Comparison of ENCODE assay signal across 18 cellular contexts in the genomic region with DNA sequence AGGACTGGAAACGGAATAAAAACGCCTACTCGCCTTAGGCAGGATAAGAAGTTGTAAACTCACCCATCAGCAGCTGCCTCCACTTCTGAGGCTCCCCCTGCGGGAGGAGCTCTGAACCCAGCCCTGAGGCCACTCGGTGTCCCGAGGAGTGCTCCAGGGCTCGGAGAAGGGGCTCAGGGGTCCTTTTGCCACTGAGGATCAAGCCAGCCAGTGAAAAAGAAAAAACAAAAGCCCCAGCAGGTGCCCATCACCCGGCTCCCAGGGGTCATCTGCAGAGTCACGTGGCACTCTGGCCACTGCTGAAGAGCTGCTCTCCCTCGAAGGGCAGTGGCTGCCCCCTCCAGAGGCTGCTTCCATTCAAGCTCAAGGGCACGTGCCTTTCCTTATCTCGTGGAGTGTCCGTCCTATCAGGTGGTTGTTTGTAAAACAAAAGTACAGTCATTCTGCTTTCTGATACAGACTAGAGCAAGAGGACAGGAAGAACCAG. TPM values are rescaled to one million over a fixed set of nuclear protein-coding genes. Genes with fewer than 3 reads are reported as not detected.
DNase-seq lines count a peak whose midpoint lies in the region; ATAC-seq, FAIRE-seq and TF ChIP-seq lines count a peak whose summit lies in the region.
"Had no signal": no experiment of that assay in that cellular context is flagged by ENCODE, and none has a peak within 500 bp of the region (broad histone marks: within the 10 kb centered on the region; RNA-seq: fewer than 3 reads in every experiment).

No MANE protein-coding gene starts in this region.

- SMC1A ChIA-PET in GM12878 (lab: Charles Lee; ENCODE audit: uncharacterized antibody, unreplicated experiment), result interaction anchor here (1.0 to 2.4 kb wide), 3 partner anchors 16 to 71 kb away, joined by 3 to 8 read pairs (median 3); no protein-coding TSS in a partner anchor

- RAD21 ChIA-PET in GM12878 (lab: Charles Lee; ENCODE audit: unreplicated experiment), result interaction anchor here (1.0 to 1.7 kb wide), 2 partner anchors 28 to 70 kb away, joined by 4 to 5 read pairs; no protein-coding TSS in a partner anchor

- no peak overlapping the region for H3K18ac ChIP-seq in H9 (ENCODE audit: insufficient read length, low read depth, low read length)

- in situ Hi-C loops in GM12878 (cut with MboI), result no loop called here

- CTCF ChIA-PET in GM12878 (lab: Yijun Ruan, JAX), result interaction anchor here (0.9 to 1.8 kb wide), 4 partner anchors 16 to 75 kb away, joined by 3 to 6 read pairs (median 4); no protein-coding TSS in a partner anchor

- H3K9ac ChIP-seq in H9 (ENCODE audit: extremely low read depth, insufficient read length, low read length), result no peak overlapping the region
- no peak overlapping the region for H3K9ac ChIP-seq in GM12878 (ENCODE audit: control insufficient read depth, insufficient read depth, low read length)

- no peaks in the 10 kb centered on the region for H3K27me3 Mint-ChIP-seq in H9 (ENCODE audit: low read depth)
- H3K27me3 Mint-ChIP-seq: activated naive CD4-positive, alpha-beta T cell treated with anti-CD3 and anti-CD28 coated beads, Interleukin-2, amount 10 ng/mL, durations not matched to agents 7 days and 5 days; CD4-positive, CD25-positive, alpha-beta regulatory T cell had no signal

- no peak for FAIRE-seq in GM12878 (lab: Jason Lieb, UNC)
- FAIRE-seq: G401.6 had no signal

- no peak overlapping the region for H2BK15ac ChIP-seq in H9 (ENCODE audit: low read depth, low read length)

- H3K79me2 ChIP-seq in H9 (ENCODE audit: insufficient read depth, low read length) (no peaks in the 10 kb centered on the region), GM12878 (ENCODE audit: control insufficient read depth, insufficient read depth, low read length) (no peaks in the 10 kb centered on the region)

- H3K4me1 ChIP-seq in H9 (ENCODE audit: insufficient read depth, low read length) (no peaks in the 10 kb centered on the region; the same call in none of the 2 replicates), GM12878 (ENCODE audit: control insufficient read depth, insufficient read depth, low read length) (no peaks in the 10 kb centered on the region), right lobe of liver (no peaks in the 10 kb centered on the region)

- peaks cover 9 to 25% of the 10 kb centered on the region in 2 experiments; a peak in 3 of 4 replicates for H3K36me3 ChIP-seq in GM12878 (ENCODE audit: control insufficient read depth in 2 of 2, insufficient read depth in 2 of 2, low read length in 1 of 2)
- peaks cover 0 to 20% (median 2%) of the 10 kb centered on the region in 4 donors for H3K36me3 ChIP-seq in right lobe of liver
- peaks cover 13% of the 10 kb centered on the region for H3K36me3 ChIP-seq in MG63

- H4K5ac ChIP-seq in H9 (ENCODE audit: insufficient read length, low read depth, low read length), result no peak overlapping the region

- no peaks in the 10 kb centered on the region for H3K9me3 Mint-ChIP-seq in H9
- H3K9me3 Mint-ChIP-seq: activated naive CD4-positive, alpha-beta T cell treated with anti-CD3 and anti-CD28 coated beads, Interleukin-2, amount 10 ng/mL, durations not matched to agents 7 days and 5 days; CD4-positive, CD25-positive, alpha-beta regulatory T cell; natural killer cell had no signal

- H3K36me3 Mint-ChIP-seq in H9 (ENCODE audit: insufficient read depth in 1 of 3, low read depth in 3 of 3), result peaks cover 0 to 17% (median 15%) of the 10 kb centered on the region in 3 experiments; a peak in 5 of 7 replicates
- H3K36me3 Mint-ChIP-seq: natural killer cell had no signal

- 0 out of 2 replicates have a peak, but pooled peaks have one; percentile 22 for TF ChIP-seq RAD21 in GM12878 (IDR thresholded peaks at IDR 0.05; ENCODE audit: insufficient read depth, low read depth, low read length)

- no peak for TF ChIP-seq EP300 in GM12878 (IDR thresholded peaks at IDR 0.05; ENCODE audit: borderline replicate concordance in 1 of 2, control insufficient read depth in 1 of 2, low read depth in 2 of 2, low read length in 2 of 2)

- no peak overlapping the region for H3T11ph ChIP-seq in H9 (ENCODE audit: low read length)

- H3K27ac Mint-ChIP-seq in H9, result peak overlapping the region in 2 of 3 experiments; percentile 47 to 81; a peak in 2 of 7 replicates
- H3K27ac Mint-ChIP-seq: activated naive CD4-positive, alpha-beta T cell treated with anti-CD3 and anti-CD28 coated beads, Interleukin-2, amount 10 ng/mL, durations not matched to agents 7 days and 5 days; CD4-positive, CD25-positive, alpha-beta regulatory T cell; natural killer cell had no signal

- no peak overlapping the region for H2BK12ac ChIP-seq in H9 (ENCODE audit: insufficient read length, low read depth, low read length)

- TF ChIP-seq POLR2A in GM12878 (IDR thresholded peaks at IDR 0.05; ENCODE audit: low read depth, low read length) (no peak), right lobe of liver (IDR thresholded peaks at IDR 0.05) (no peak)

- H2BK20ac ChIP-seq in H9 (ENCODE audit: low read depth, low read length, poor library complexity, severe bottlenecking), result no peak overlapping the region

- no peak overlapping the region for H2BK5ac ChIP-seq in H9 (ENCODE audit: insufficient read length, low read length)

- H3K23ac ChIP-seq in H9 (ENCODE audit: insufficient read length, low read depth, low read length), result no peak overlapping the region

- TF ChIP-seq CTCF in AG10803 (conservative IDR thresholded peaks at IDR 0.05; ENCODE audit: low read length) (peak; percentile 6; the same call in 1 of the 2 replicates), H9 (conservative IDR thresholded peaks at IDR 0.05) (peak; percentile 60), GM12878 (IDR thresholded peaks at IDR 0.05 in 2 of 3, conservative IDR thresholded peaks at IDR 0.05 in 1 of 3; ENCODE audit: control insufficient read depth in 2 of 3, extremely low read depth in 1 of 3, insufficient read depth in 1 of 3, low read depth in 3 of 3, low read length in 3 of 3) (peak in 1 of 3 experiments; percentile 9; a peak in 1 of 6 replicates), right lobe of liver (IDR thresholded peaks at IDR 0.05) (no peak)

- H2AFZ ChIP-seq in H9 (ENCODE audit: low read length) (no peak overlapping the region), GM12878 (ENCODE audit: control insufficient read depth, low read depth, low read length) (no peak overlapping the region)

- no peak overlapping the region; a peak in 1 of 5 replicates for H3K4me3 Mint-ChIP-seq in H9
- H3K4me3 Mint-ChIP-seq: activated naive CD4-positive, alpha-beta T cell treated with anti-CD3 and anti-CD28 coated beads, Interleukin-2, amount 10 ng/mL, durations not matched to agents 7 days and 5 days; CD4-positive, CD25-positive, alpha-beta regulatory T cell; natural killer cell had no signal

- H4K8ac ChIP-seq in H9 (replicated peaks; ENCODE audit: insufficient read length, low read depth, low read length), result no peak overlapping the region

- WGBS in H9 (ENCODE audit: extremely low coverage, insufficient read length, low lambda C conversion rate), result no CpG with 5 or more reads among the region's 13 CpGs
- 90% methylated on average over 13 of the region's 13 CpGs for WGBS in GM12878 (ENCODE audit: insufficient coverage, insufficient replicate concordance, low lambda C conversion rate, missing lambda C conversion rate)
- WGBS in right lobe of liver (ENCODE audit: insufficient coverage, low coverage, low lambda C conversion rate, missing lambda C conversion rate), result 54% methylated on average over 7 of the region's 13 CpGs

- H3K4me1 Mint-ChIP-seq in H9, result peaks cover 25 to 28% of the 10 kb centered on the region in 2 experiments
- H3K4me1 Mint-ChIP-seq: natural killer cell had no signal

- H3K23me2 ChIP-seq in H9 (ENCODE audit: insufficient read length, low read depth, low read length, poor library complexity, severe bottlenecking), result no peaks in the 10 kb centered on the region

- H3K4me2 ChIP-seq in H9 (ENCODE audit: insufficient read depth, insufficient read length, low read length) (no peak overlapping the region), GM12878 (ENCODE audit: control insufficient read depth, insufficient read depth) (no peak overlapping the region)

- no peak overlapping the region for H3K56ac ChIP-seq in H9 (ENCODE audit: insufficient read length, low read depth, low read length)

- H4K91ac ChIP-seq in H9 (ENCODE audit: insufficient read length, low read depth, low read length), result no peak overlapping the region

- no peak overlapping the region for H2BK120ac ChIP-seq in H9 (ENCODE audit: low read depth, low read length, poor library complexity, severe bottlenecking)

- H4K20me1 ChIP-seq in H9 (ENCODE audit: control insufficient read depth, insufficient read depth, insufficient read length) (no peaks in the 10 kb centered on the region), GM12878 (ENCODE audit: control insufficient read depth, insufficient read depth) (no peaks in the 10 kb centered on the region)

- BruUV-seq in GM12878 (replicated peaks; lab: Mats Ljungman, UMichigan), result no TSS peak

- no peak overlapping the region for H2AK5ac ChIP-seq in H9 (ENCODE audit: insufficient read length, low read length)

- H3K79me1 ChIP-seq in H9 (ENCODE audit: insufficient read depth, low read depth, low read length, poor library complexity, severe bottlenecking), result no peaks in the 10 kb centered on the region

- H3K14ac ChIP-seq in H9 (ENCODE audit: insufficient read depth, low read length), result no peak overlapping the region

- POLR2A ChIA-PET in GM12878 (lab: Charles Lee), result no interaction called here

- ATAC-seq in GM12878 (no peak), right lobe of liver (peak; percentile 23 to 51 (median 40))
- ATAC-seq in activated CD4-positive, CD25-positive, alpha-beta regulatory T cell treated with anti-CD3 and anti-CD28 coated beads, Interleukin-2, amount 50 U/mL, for 24 hours, result no peak
- ATAC-seq: natural killer cell had no signal

- H3K27ac ChIP-seq in H9 (ENCODE audit: insufficient read length, low read depth, low read length) (no peak overlapping the region), GM12878 (ENCODE audit: control insufficient read depth, insufficient read depth) (no peak overlapping the region), right lobe of liver (no peak overlapping the region)
- H3K27ac ChIP-seq: left ventricle myocardium inferior had no signal

- no peaks in the 10 kb centered on the region for H3K9me3 ChIP-seq in H9 (ENCODE audit: control insufficient read depth, low read depth, low read length)
- H3K9me3 ChIP-seq in GM12878 (replicated peaks; ENCODE audit: control insufficient read depth, insufficient read depth, low read length), result no peaks in the 10 kb centered on the region
- no peaks in the 10 kb centered on the region for H3K9me3 ChIP-seq in right lobe of liver
- H3K9me3 ChIP-seq in MG63, result no peaks in the 10 kb centered on the region
- H3K9me3 ChIP-seq: left ventricle myocardium inferior had no signal

- no peak overlapping the region for H3K4ac ChIP-seq in H9 (ENCODE audit: low read depth, low read length)

- no peak overlapping the region for H3K4me3 ChIP-seq in AG10803 (ENCODE audit: low read length)
- no peak overlapping the region for H3K4me3 ChIP-seq in GM12878
- H3K4me3 ChIP-seq in right lobe of liver, result no peak overlapping the region
- H3K4me3 ChIP-seq in MG63, result no peak overlapping the region
- H3K4me3 ChIP-seq: left ventricle myocardium inferior had no signal

- DNase-seq in AG10803 (ENCODE audit: low read depth) (no peak), H9 (peak; percentile 69), GM12878 (ENCODE audit: low read depth, low spot score) (no peak), right lobe of liver (no peak), medulla oblongata (ENCODE audit: extremely low spot score) (no peak), cerebellum (ENCODE audit: low spot score) (no peak), MG63 (no peak)
- DNase-seq: activated naive CD4-positive, alpha-beta T cell treated with anti-CD3 and anti-CD28 coated beads, Interleukin-2, amount 10 ng/mL, durations not matched to agents 7 days and 5 days; CD4-positive, CD25-positive, alpha-beta regulatory T cell; central memory CD4-positive, alpha-beta T cell; hypothalamus; left ventricle myocardium inferior; MM.1S; natural killer cell; NCI-H2029 treated with DMSO at 0.1 percent for 48 hours; trophoblast cell had no signal

- H3K27me3 ChIP-seq in H9 (ENCODE audit: insufficient read depth, low read length) (no peaks in the 10 kb centered on the region), GM12878 (replicated peaks in 1 of 2; ENCODE audit: control insufficient read depth in 2 of 2, insufficient read depth in 2 of 2, low read length in 1 of 2) (no peaks in the 10 kb centered on the region), right lobe of liver (no peaks in the 10 kb centered on the region), MG63 (no peaks in the 10 kb centered on the region)

- intact Hi-C loops in GM12878 (cut with micrococcal nuclease; ENCODE audit: unreplicated experiment), result no loop called here
- intact Hi-C loops in right lobe of liver (cut with DNase I), result no loop called here

RNA-seq across cellular contexts. Expression of gene NUP50, which starts 29.0 kb away (rescaled TPM):
- 125 and 134 TPM in 2 replicates for total RNA-seq in H9 (2021)
- total RNA-seq in GM12878 (2013; cell fraction: nucleolus; rRNA removed), result 87.1 and 92.4 TPM in 2 replicates
- total RNA-seq in GM12878 (2014; rRNA removed), result 79.0 and 83.2 TPM in 2 replicates
- total RNA-seq in GM12878 (2014; rRNA removed; fragmentation: Illumina TruSeq; extraction: Trizol), result 79.3 and 84.3 TPM in 2 replicates
- 117 and 125 TPM in 2 replicates for total RNA-seq in GM12878 (2021)
- 26.3 TPM for polyA plus RNA-seq in GM12878 (2011; ENCODE audit: low read depth)
- 46.4 and 49.5 TPM in 2 replicates for polyA plus RNA-seq in GM12878 (2011; rRNA removed)
- 33.5 and 36.6 TPM in 2 replicates for polyA plus RNA-seq in GM12878 (2011; cell fraction: cytosol; rRNA removed)
- 39.1 and 47.0 TPM in 2 replicates for polyA plus RNA-seq in GM12878 (2011; cell fraction: nucleus; rRNA removed)
- 39.6 and 44.2 TPM in 2 replicates for polyA plus RNA-seq in GM12878 (2012)
- polyA plus RNA-seq in GM12878 (2014; fragmentation: Illumina TruSeq; extraction: Trizol), result 82.5 and 91.0 TPM in 2 replicates
- 10 to 100 TPM; 36.8 to 43.4 TPM for polyA plus RNA-seq in GM12878 (2014; fragmentation: Nextera tagmentation; extraction: Ambion mirVana)
- 66.9 and 71.3 TPM in 2 replicates for polyA plus RNA-seq in GM12878 (2014; rRNA removed)
- 10 to 100 TPM; 78.7 to 89.4 TPM for polyA plus RNA-seq in GM12878 (2016; fragmentation: Nextera tagmentation; extraction: Ambion mirVana)
- 80.2 and 102 TPM in 2 replicates for polyA minus RNA-seq in GM12878 (2011; rRNA and poly(A)+ RNA removed)
- 19.0 and 23.5 TPM in 2 replicates for polyA minus RNA-seq in GM12878 (2011; cell fraction: cytosol; rRNA and poly(A)+ RNA removed)
- 29.1 and 45.1 TPM in 2 replicates for polyA minus RNA-seq in GM12878 (2011; cell fraction: nucleus; rRNA and poly(A)+ RNA removed)
- total RNA-seq in right lobe of liver, result 10 to 100 TPM; 26.4 to 57.2 (median 31.4) TPM
- 48.5 TPM for total RNA-seq in cerebellum
- 32.6 and 33.7 TPM in 2 replicates for total RNA-seq in MG63 (2014; rRNA removed; shearing (Covaris generic); ENCODE audit: low replicate concordance)

RNA-seq across cellular contexts. Expression of gene KIAA0930, which starts 48.0 kb away (rescaled TPM):
- total RNA-seq in H9 (2021) (45.3 and 46.2 TPM in 2 replicates), GM12878 (2014; rRNA removed) (99.8 and 102 TPM in 2 replicates), GM12878 (2014; rRNA removed; fragmentation: Illumina TruSeq; extraction: Trizol) (39.2 and 45.2 TPM in 2 replicates), GM12878 (2021) (125 and 127 TPM in 2 replicates), right lobe of liver (10 to 100 TPM; 24.5 to 57.9 (median 40.8) TPM), cerebellum (37.0 TPM)
- total RNA-seq in GM12878 (2013; cell fraction: nucleolus; rRNA removed), result 25.3 and 27.5 TPM in 2 replicates
- polyA plus RNA-seq in GM12878 (2011; ENCODE audit: low read depth), result 23.2 TPM
- polyA plus RNA-seq in GM12878 (2011; rRNA removed) (38.7 and 58.2 TPM in 2 replicates), GM12878 (2014; fragmentation: Illumina TruSeq; extraction: Trizol) (13.4 and 47.4 TPM in 2 replicates), GM12878 (2014; fragmentation: Nextera tagmentation; extraction: Ambion mirVana) (1 to 10 TPM; 3.6 to 9.2 TPM), GM12878 (2014; rRNA removed) (114 and 120 TPM in 2 replicates), GM12878 (2016; fragmentation: Nextera tagmentation; extraction: Ambion mirVana) (10 to 100 TPM; 14.2 to 16.3 TPM)
- polyA plus RNA-seq in GM12878 (2011; cell fraction: cytosol; rRNA removed), result 79.0 and 81.0 TPM in 2 replicates
- polyA plus RNA-seq in GM12878 (2011; cell fraction: nucleus; rRNA removed), result 65.6 and 80.7 TPM in 2 replicates
- 57.8 and 60.4 TPM in 2 replicates for polyA plus RNA-seq in GM12878 (2012)
- 26.4 and 47.9 TPM in 2 replicates for polyA minus RNA-seq in GM12878 (2011; rRNA and poly(A)+ RNA removed)
- 20.2 and 21.9 TPM in 2 replicates for polyA minus RNA-seq in GM12878 (2011; cell fraction: cytosol; rRNA and poly(A)+ RNA removed)
- 10.3 and 17.9 TPM in 2 replicates for polyA minus RNA-seq in GM12878 (2011; cell fraction: nucleus; rRNA and poly(A)+ RNA removed)
- total RNA-seq in MG63 (2014; rRNA removed; shearing (Covaris generic); ENCODE audit: low replicate concordance), result 64.1 and 85.1 TPM in 2 replicates

Comparison
In these comparisons a context has a peak if more than half of its experiments do, and no peak if none do; other contexts are left out.
1. CTCF ChIP-seq: peak in AG10803 (single experiment) and H9 (single experiment); none in right lobe of liver (0 of 4).
2. ATAC-seq: peak in right lobe of liver (4 of 4); none in GM12878 (single experiment) and activated CD4-positive, CD25-positive, alpha-beta regulatory T cell treated with anti-CD3 and anti-CD28 coated beads, Interleukin-2, amount 50 U/mL, for 24 hours (0 of 2).